8 cellular contexts compared by ENCODE assay signal in the genomic region with DNA sequence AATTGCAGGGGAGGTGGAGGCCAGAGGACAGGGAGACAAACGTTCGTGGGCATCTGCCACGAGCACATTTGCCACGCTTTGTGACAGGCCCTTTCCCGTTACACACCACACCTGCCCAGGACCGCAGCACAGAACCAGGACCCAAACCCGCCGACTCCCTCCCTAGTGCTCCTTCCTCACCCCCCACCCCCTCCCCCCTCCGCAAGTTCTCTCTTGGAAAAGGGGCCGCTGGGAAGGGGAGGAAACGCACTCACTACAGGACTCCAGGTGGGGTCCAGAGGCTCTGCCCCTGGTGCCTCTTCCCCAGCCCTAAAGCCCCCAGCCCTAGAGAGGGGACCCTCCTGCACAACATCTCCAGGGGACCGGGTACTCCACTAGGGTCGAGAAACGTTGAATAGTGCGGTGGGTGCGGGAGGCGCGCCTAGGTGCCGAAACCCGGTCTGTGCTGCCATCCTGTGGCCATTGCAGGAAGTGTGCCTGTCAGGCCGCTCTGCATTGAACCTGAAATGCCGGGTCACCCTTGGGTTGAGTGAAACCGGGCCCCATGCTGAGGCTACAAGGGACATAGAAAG. TPM values are rescaled to one million over a fixed set of nuclear protein-coding genes. Genes with fewer than 3 reads are reported as not detected.
DNase-seq lines count a peak whose midpoint lies in the region; ATAC-seq and TF ChIP-seq lines count a peak whose summit lies in the region.

No MANE protein-coding gene starts in this region.

- peak; percentile 91 for TF ChIP-seq CTCF in GM12865 (IDR thresholded peaks at IDR 0.05; ENCODE audit: insufficient read depth, low read depth, low read length, missing control alignments)
- peak; percentile 99 for TF ChIP-seq CTCF in WERI-Rb-1 (IDR thresholded peaks at IDR 0.05; ENCODE audit: low read depth, low read length)
- peak; percentile 92 to 96 for TF ChIP-seq CTCF in mammary epithelial cell (conservative IDR thresholded peaks at IDR 0.05 in 1 of 2, IDR thresholded peaks at IDR 0.05 in 1 of 2; ENCODE audit: extremely low read depth in 1 of 2, insufficient read depth in 1 of 2, low read depth in 1 of 2, low read length in 2 of 2)

- ATAC-seq in HG02943 (IDR thresholded peaks at IDR 0.05; ENCODE audit: low read depth, unreplicated experiment) (peak; percentile 49), GM21367 (IDR thresholded peaks at IDR 0.05; ENCODE audit: unreplicated experiment) (no peak)

- H3K36me3 ChIP-seq in WERI-Rb-1 (no peaks in the 10 kb centered on the region), mammary epithelial cell (ENCODE audit: insufficient read depth, low read length) (no peaks in the 10 kb centered on the region)

- no peaks in the 10 kb centered on the region for H3K9me3 ChIP-seq in WERI-Rb-1 (ENCODE audit: severe bottlenecking)
- H3K9me3 ChIP-seq in mammary epithelial cell (replicated peaks; ENCODE audit: insufficient read depth, low read length), result no peaks in the 10 kb centered on the region

- no peaks in the 10 kb centered on the region for H4K20me1 ChIP-seq in mammary epithelial cell (ENCODE audit: insufficient read depth, low read length)

- H2AFZ ChIP-seq in mammary epithelial cell (ENCODE audit: low read depth, low read length), result peak overlapping the region; percentile 81

- dilution Hi-C loops in mammary epithelial cell (cut with HindIII; ENCODE audit: low sequenced_read_pairs), result no loop called here

- intact Hi-C loops in mammary epithelial cell (cut with micrococcal nuclease), result loop anchor here (1.0 to 2.0 kb wide), 6 partner anchors 22 to 1051 kb away; a partner anchor contains a TSS

- H3K4me3 ChIP-seq in GM12865 (ENCODE audit: low read depth, low read length), result peak overlapping the region; percentile 55
- H3K4me3 ChIP-seq in WERI-Rb-1 (ENCODE audit: low read depth, low read length), result peak overlapping the region; percentile 58
- peak overlapping the region in 1 of 3 experiments; percentile 24 for H3K4me3 ChIP-seq in mammary epithelial cell (replicated peaks in 1 of 3; ENCODE audit: insufficient read depth in 1 of 3, low read depth in 2 of 3, low read length in 3 of 3)

- H3K27me3 ChIP-seq in WERI-Rb-1 (ENCODE audit: insufficient read depth, low read depth, severe bottlenecking), result no peaks in the 10 kb centered on the region
- H3K27me3 ChIP-seq in mammary epithelial cell (ENCODE audit: insufficient read depth, low read length), result no peaks in the 10 kb centered on the region

- in situ Hi-C loops in mammary epithelial cell (cut with MboI; ENCODE audit: low sequenced_read_pairs in 2 of 2), result loop anchor here (10.0 to 25.0 kb wide), 6 partner anchors 92 to 1054 kb away; a partner anchor contains a TSS

- no peak overlapping the region for H3K27ac ChIP-seq in WERI-Rb-1
- peak overlapping the region; percentile 68 for H3K27ac ChIP-seq in mammary epithelial cell (ENCODE audit: insufficient read depth, low read depth, low read length)

- WGBS in mammary epithelial cell (ENCODE audit: low coverage, missing lambda C conversion rate), result 3% methylated on average over 12 of the region's 23 CpGs

- DNase-seq in GM12865 (ENCODE audit: low read depth) (peak; percentile 92), NCI-H2107 (lab: John Stamatoyannopoulos, UW) (peak; percentile 48), WERI-Rb-1 (peak; percentile 91), mammary epithelial cell (peak; percentile 54), iris pigment epithelial cell (ENCODE audit: low read depth) (peak; percentile 64)
- DNase-seq in stimulated activated CD4-positive, alpha-beta T cell treated with anti-CD3 and anti-CD28 coated beads, Interleukin-12 subunit alpha, Interleukin-12 subunit beta, amount 100 ng/mL, for 48 hours (ENCODE audit: low read depth in 2 of 3, low spot score in 1 of 3), result peak; percentile 80 to 91 (median 84)

- peak overlapping the region; percentile 58 for H3K4me2 ChIP-seq in mammary epithelial cell (ENCODE audit: insufficient read depth, low read depth, low read length)

- H3K4me1 ChIP-seq in mammary epithelial cell (ENCODE audit: insufficient read depth, low read length), result peaks cover 46% of the 10 kb centered on the region

- CTCF ChIA-PET in mammary epithelial cell (lab: Charles Lee; ENCODE audit: low non-redundant PET), result interaction anchor here (0.7 kb wide), 1 partner anchor 756 kb away, joined by 3 read pairs; no protein-coding TSS in a partner anchor

- H3K9ac ChIP-seq in mammary epithelial cell (ENCODE audit: insufficient read depth, low read length), result no peak overlapping the region

- H3K79me2 ChIP-seq in mammary epithelial cell (ENCODE audit: insufficient read depth, low read length), result no peaks in the 10 kb centered on the region

- BruUV-seq in mammary epithelial cell (replicated peaks; lab: Mats Ljungman, UMichigan), result no TSS peak

RNA-seq across cellular contexts. Expression of a gene that starts 21.9 kb away (rescaled TPM):
- 100 to 1,000 TPM in 1 of 2 donors, 10 to 100 TPM in 1; 78.9 to 981 TPM for total RNA-seq in mammary epithelial cell
- polyA plus RNA-seq in mammary epithelial cell, result 108 TPM
- 399 TPM for polyA minus RNA-seq in mammary epithelial cell

RNA-seq across cellular contexts. Expression of a gene that starts 42.4 kb away (rescaled TPM):
- total RNA-seq in mammary epithelial cell, result over 10,000 TPM; 10,365 to 24,723 TPM
- polyA plus RNA-seq in mammary epithelial cell, result 8,957 TPM
- 6,693 TPM for polyA minus RNA-seq in mammary epithelial cell

RNA-seq across cellular contexts. Expression of a gene that starts 45.3 kb away (rescaled TPM):
- 1 to 10 TPM in 1 of 2 donors, under 1 TPM in 1; 0.67 to 2.0 TPM for total RNA-seq in mammary epithelial cell
- 0.94 TPM for polyA plus RNA-seq in mammary epithelial cell
- 7.5 TPM for polyA minus RNA-seq in mammary epithelial cell

RNA-seq across cellular contexts. Expression of a gene that starts 54.2 kb away (rescaled TPM):
- 1,000 to 10,000 TPM in 1 of 2 donors, 100 to 1,000 TPM in 1; 585 to 1,021 TPM for total RNA-seq in mammary epithelial cell
- polyA plus RNA-seq in mammary epithelial cell, result 659 TPM
- polyA minus RNA-seq in mammary epithelial cell, result 694 TPM
